10 cellular contexts compared by ENCODE assay signal in genomic region chr12:108559748-108560147, GRCh38. TPM values are rescaled to one million over a fixed set of nuclear protein-coding genes. Genes with fewer than 3 reads are reported as not detected.
DNase-seq lines count a peak whose midpoint lies in the region; ATAC-seq and TF ChIP-seq lines count a peak whose summit lies in the region.
"Had no signal": no experiment of that assay in that cellular context is flagged by ENCODE, and none has a peak within 500 bp of the region (broad histone marks: within the 10 kb centered on the region; RNA-seq: fewer than 3 reads in every experiment).

No MANE protein-coding gene starts in this region.

- H4K12ac ChIP-seq in trophoblast cell (ENCODE audit: low read depth, low read length), result no peak overlapping the region

- no peaks in the 10 kb centered on the region for H3K9me2 ChIP-seq in PC-3 (replicated peaks; ENCODE audit: low read length)

- peak overlapping the region; percentile 83 for H3K4ac ChIP-seq in trophoblast cell (ENCODE audit: low read depth, low read length)

- H3K27me3 ChIP-seq in PC-3 (ENCODE audit: low read length) (no peaks in the 10 kb centered on the region), trophoblast cell (ENCODE audit: insufficient read depth, low read length) (no peaks in the 10 kb centered on the region)
- H3K27me3 ChIP-seq: thyroid gland had no signal

- H3K27ac ChIP-seq in PC-3 (ENCODE audit: low read length) (no peak overlapping the region), epithelial cell of prostate (peak overlapping the region; percentile 77), trophoblast cell (ENCODE audit: low read depth, low read length) (no peak overlapping the region)

- no peak overlapping the region for H2AK5ac ChIP-seq in trophoblast cell (ENCODE audit: low read length)

- H4K20me1 ChIP-seq in PC-3 (ENCODE audit: low read length), result peaks cover 31% of the 10 kb centered on the region

- no peak overlapping the region for H4K8ac ChIP-seq in trophoblast cell (ENCODE audit: low read depth, low read length)

- H4K91ac ChIP-seq in trophoblast cell (ENCODE audit: low read depth, low read length), result no peak overlapping the region

- H3K23ac ChIP-seq in trophoblast cell (ENCODE audit: low read length), result no peak overlapping the region

- H3K4me1 ChIP-seq in ES-I3 (ENCODE audit: insufficient read depth, low read length) (0 out of 2 replicates have a peak, but pooled peaks cover 4% of the 10 kb centered on the region), PC-3 (ENCODE audit: insufficient read depth, low read length) (peaks cover 25% of the 10 kb centered on the region), trophoblast cell (ENCODE audit: control insufficient read depth in 1 of 2, insufficient read depth in 2 of 2, low read length in 2 of 2) (peaks cover 4 to 11% of the 10 kb centered on the region in 2 experiments)

- no peak overlapping the region for H2BK12ac ChIP-seq in trophoblast cell (ENCODE audit: low read length)

- WGBS in trophoblast cell (ENCODE audit: extremely low coverage, insufficient coverage, insufficient read length), result no CpG with 5 or more reads among the region's 3 CpGs

- no peak overlapping the region for H2BK5ac ChIP-seq in trophoblast cell (ENCODE audit: low read depth, low read length, poor library complexity)

- POLR2A ChIA-PET in PC-3 (lab: Charles Lee; ENCODE audit: unreplicated experiment), result no interaction called here

- DNase-seq in PC-3, result no peak
- DNase-seq in epithelial cell of prostate (ENCODE audit: low read depth, low spot score), result no peak
- DNase-seq in trophoblast cell, result no peak
- no peak for DNase-seq in NK-92 (lab: John Stamatoyannopoulos, UW; ENCODE audit: unreplicated experiment)
- no peak for DNase-seq in COLO829 (ENCODE audit: low spot score)
- DNase-seq: thyroid gland had no signal

- H3K79me1 ChIP-seq in trophoblast cell (ENCODE audit: low read length), result peaks cover 21% of the 10 kb centered on the region

- no TSS peak for BruUV-seq in PC-3 (replicated peaks; lab: Mats Ljungman, UMichigan)

- H3K14ac ChIP-seq in trophoblast cell (ENCODE audit: low read length), result no peak overlapping the region

- H3K9ac ChIP-seq in ES-I3 (ENCODE audit: low read depth, low read length), result peak overlapping the region; percentile 94
- H3K9ac ChIP-seq in PC-3 (ENCODE audit: low read length), result peak overlapping the region; percentile 96
- H3K9ac ChIP-seq in trophoblast cell (ENCODE audit: low read length), result no peak overlapping the region

- peaks cover 86% of the 10 kb centered on the region for H3K79me2 ChIP-seq in PC-3 (ENCODE audit: low read length)
- H3K79me2 ChIP-seq in trophoblast cell (ENCODE audit: control insufficient read depth, insufficient read depth, low read length, poor library complexity), result peaks cover 29% of the 10 kb centered on the region

- no peaks in the 10 kb centered on the region for H3F3A ChIP-seq in PC-3 (ENCODE audit: low read length, unreplicated experiment)

- H3K4me2 ChIP-seq in PC-3 (ENCODE audit: low read length) (peak overlapping the region; percentile 92), trophoblast cell (ENCODE audit: low read length) (peak overlapping the region; percentile 92)

- ATAC-seq in PC-3 (no peak), HG02852 (IDR thresholded peaks at IDR 0.05; ENCODE audit: unreplicated experiment) (no peak), GM19324 (IDR thresholded peaks at IDR 0.05; ENCODE audit: low FRiP score, unreplicated experiment) (no peak)

- intact Hi-C loops in PC-3 (cut with micrococcal nuclease), result loop anchor here (5.0 kb wide), 3 partner anchors 73 to 298 kb away; partner anchors contain the start of genes SELPLG and SSH1

- no peak overlapping the region for H2BK120ac ChIP-seq in trophoblast cell (ENCODE audit: insufficient read depth, low read length, poor library complexity)

- H3K4me3 ChIP-seq in PC-3 (ENCODE audit: low read length) (peak overlapping the region; percentile 90), trophoblast cell (ENCODE audit: low read depth, low read length) (no peak overlapping the region)

- TF ChIP-seq CTCF in PC-3 (conservative IDR thresholded peaks at IDR 0.05; ENCODE audit: low read depth, low read length), result peak; percentile 29; the same call in 1 of the 2 replicates

- peaks cover 8% of the 10 kb centered on the region for H3K36me3 ChIP-seq in ES-I3 (ENCODE audit: insufficient read depth, low read length)
- H3K36me3 ChIP-seq in PC-3 (ENCODE audit: low read depth, low read length), result peaks cover 28% of the 10 kb centered on the region
- peaks cover 7 to 24% of the 10 kb centered on the region in 2 experiments for H3K36me3 ChIP-seq in trophoblast cell (ENCODE audit: control insufficient read depth in 1 of 2, insufficient read depth in 2 of 2, low read length in 2 of 2)

- H2AFZ ChIP-seq in PC-3 (ENCODE audit: low read length), result no peak overlapping the region
- no peak overlapping the region for H2AFZ ChIP-seq in trophoblast cell (ENCODE audit: insufficient read depth, low read length, poor library complexity)

- H3K18ac ChIP-seq in trophoblast cell (ENCODE audit: low read length), result no peak overlapping the region

- CTCF ChIA-PET in PC-3 (lab: Charles Lee), result no interaction called here

- H3K9me3 ChIP-seq in ES-I3 (ENCODE audit: control insufficient read depth, insufficient read depth, low read length) (no peaks in the 10 kb centered on the region), PC-3 (ENCODE audit: low read length) (no peaks in the 10 kb centered on the region), trophoblast cell (ENCODE audit: insufficient read depth, low read depth, low read length) (peaks cover 2% of the 10 kb centered on the region)
- H3K9me3 ChIP-seq: thyroid gland had no signal

RNA-seq across cellular contexts. Expression of gene SART3, which starts 1.2 kb away (rescaled TPM):
- total RNA-seq in PC-3 (2014; rRNA removed), result 148 and 165 TPM in 2 replicates
- 32.5 and 34.0 TPM in 2 replicates for polyA plus RNA-seq in trophoblast cell (2013)

RNA-seq across cellular contexts. Expression of gene ISCU, which starts 2.6 kb away (rescaled TPM):
- 120 and 181 TPM in 2 replicates for total RNA-seq in PC-3 (2014; rRNA removed)
- 154 and 158 TPM in 2 replicates for polyA plus RNA-seq in trophoblast cell (2013)

RNA-seq across cellular contexts. Expression of gene TMEM119, which starts 38.1 kb away (rescaled TPM):
- not detected in 2 replicates for total RNA-seq in PC-3 (2014; rRNA removed)
- 16.8 and 19.9 TPM in 2 replicates for polyA plus RNA-seq in trophoblast cell (2013)
- total RNA-seq: glomerular endothelial cell had no signal

RNA-seq across cellular contexts. Expression of gene FICD, which starts 44.7 kb away (rescaled TPM):
- total RNA-seq in PC-3 (2014; rRNA removed), result 6.4 and 18.5 TPM in 2 replicates
- 4.6 TPM in 2 replicates for polyA plus RNA-seq in trophoblast cell (2013)
